ENCODE assay signal across 9 cellular contexts in genomic region chr21:45642122-45642813, GRCh38. TPM values are rescaled to one million over a fixed set of nuclear protein-coding genes. Genes with fewer than 3 reads are reported as not detected.
A peak's percentile ranks its signal among the peaks of the same experiment; 100 is the strongest.
DNase-seq lines count a peak whose midpoint lies in the region; ATAC-seq and TF ChIP-seq lines count a peak whose summit lies in the region.
"Had no signal": no experiment of that assay in that cellular context is flagged by ENCODE, and none has a peak within 500 bp of the region (broad histone marks: within the 10 kb centered on the region; RNA-seq: fewer than 3 reads in every experiment).

No MANE protein-coding gene starts in this region.

- POLR2A ChIA-PET in activated CD4-positive, alpha-beta T cell treated with anti-CD3 and anti-CD28 coated beads for 36 hours (lab: Charles Lee) = interaction anchor here (0.7 kb wide), 1 partner anchor 46 kb away, joined by 4 read pairs; no protein-coding TSS in a partner anchor

- peaks cover 4% of the 10 kb centered on the region for H3K27me3 Mint-ChIP-seq in activated CD4-positive, alpha-beta T cell treated with anti-CD3 and anti-CD28 coated beads for 36 hours

- H3K27ac ChIP-seq in RWPE2 (ENCODE audit: poor library complexity, severe bottlenecking) (no peak overlapping the region), testis (peak overlapping the region in 1 of 2 donors; percentile 73)

- peaks cover 1% of the 10 kb centered on the region for H3K9me3 Mint-ChIP-seq in activated CD4-positive, alpha-beta T cell treated with anti-CD3 and anti-CD28 coated beads for 36 hours (ENCODE audit: low read depth)

- H3K4me1 Mint-ChIP-seq in activated CD4-positive, alpha-beta T cell treated with anti-CD3 and anti-CD28 coated beads for 36 hours = peaks cover 47% of the 10 kb centered on the region

- TF ChIP-seq POLR2A in testis (IDR thresholded peaks at IDR 0.05) = no peak

- DNase-seq in activated CD4-positive, alpha-beta T cell treated with anti-CD3 and anti-CD28 coated beads for 36 hours = no peak
- no peak for DNase-seq in activated CD4-positive, alpha-beta T cell treated with anti-CD3 and anti-CD28 coated beads for 4 hours
- DNase-seq in RWPE2 (ENCODE audit: low spot score) (no peak), testis (no peak), NCI-H2029 (lab: John Stamatoyannopoulos, UW) (no peak), NCI-H1105 treated with DMSO at 0.1 percent for 48 hours (lab: John Stamatoyannopoulos, UW) (no peak), BE2C (no peak)

- intact Hi-C loops in activated CD4-positive, alpha-beta T cell treated with anti-CD3 and anti-CD28 coated beads for 36 hours (cut with DNase I, micrococcal nuclease) = loop anchor here (2.0 to 10.0 kb wide), 7 partner anchors 50 to 770 kb away; partner anchors contain the start of gene PTTG1IP (in 1 of the 2)
- intact Hi-C loops in testis (cut with DNase I; ENCODE audit: low total_unique reads) = no loop called here

- no peaks in the 10 kb centered on the region for H3K36me3 Mint-ChIP-seq in activated CD4-positive, alpha-beta T cell treated with anti-CD3 and anti-CD28 coated beads for 36 hours (ENCODE audit: low read depth)

- H3K4me1 ChIP-seq in RWPE2 (ENCODE audit: insufficient read depth, poor library complexity, severe bottlenecking) (no peaks in the 10 kb centered on the region), iPS-15b (ENCODE audit: control insufficient read depth, insufficient read depth, low read length) (no peaks in the 10 kb centered on the region), testis (no peaks in the 10 kb centered on the region), BE2C (peaks cover 35% of the 10 kb centered on the region)

- H3K27me3 ChIP-seq in RWPE2 (ENCODE audit: insufficient read depth, poor library complexity, severe bottlenecking) (peaks cover 6% of the 10 kb centered on the region), iPS-15b (ENCODE audit: control insufficient read depth, insufficient read depth, low read length) (peaks cover 25% of the 10 kb centered on the region), testis (no peaks in the 10 kb centered on the region), BE2C (no peaks in the 10 kb centered on the region)

- WGBS in testis, 2 donors = 8 to 36% methylated on average over 5 to 68 of the region's 91 CpGs

- CTCF ChIA-PET in activated CD4-positive, alpha-beta T cell treated with anti-CD3 and anti-CD28 coated beads for 36 hours (lab: Charles Lee) = no interaction called here

- no peak overlapping the region for H3K27ac Mint-ChIP-seq in activated CD4-positive, alpha-beta T cell treated with anti-CD3 and anti-CD28 coated beads for 36 hours

- peak overlapping the region; percentile 43 for H3K4me3 Mint-ChIP-seq in activated CD4-positive, alpha-beta T cell treated with anti-CD3 and anti-CD28 coated beads for 36 hours

- ATAC-seq in activated CD4-positive, alpha-beta T cell treated with anti-CD3 and anti-CD28 coated beads for 36 hours = no peak
- no peak for ATAC-seq in RWPE2 (ENCODE audit: low read depth)

- TF ChIP-seq CTCF in RWPE2 (IDR thresholded peaks at IDR 0.05; ENCODE audit: poor library complexity, severe bottlenecking) (no peak), testis (IDR thresholded peaks at IDR 0.05) (no peak), BE2C (IDR thresholded peaks at IDR 0.05; ENCODE audit: low read depth, low read length) (no peak)

- no peak overlapping the region for H3K9ac ChIP-seq in iPS-15b (ENCODE audit: low read depth, low read length)

- H3K36me3 ChIP-seq in RWPE2 (ENCODE audit: low read depth) (no peaks in the 10 kb centered on the region), iPS-15b (ENCODE audit: control insufficient read depth, insufficient read depth, low read length) (no peaks in the 10 kb centered on the region), testis (ENCODE audit: low read depth, missing control alignments) (no peaks in the 10 kb centered on the region), BE2C (no peaks in the 10 kb centered on the region)

- H3K9me3 ChIP-seq in RWPE2 (ENCODE audit: severe bottlenecking) = no peaks in the 10 kb centered on the region
- H3K9me3 ChIP-seq in iPS-15b (ENCODE audit: control insufficient read depth, insufficient read depth, low read length) = no peaks in the 10 kb centered on the region
- no peaks in the 10 kb centered on the region for H3K9me3 ChIP-seq in testis
- H3K9me3 ChIP-seq in BE2C = no peaks in the 10 kb centered on the region

- H3K4me3 ChIP-seq in RWPE2 (ENCODE audit: severe bottlenecking) (peak overlapping the region; percentile 36), iPS-15b (ENCODE audit: low read depth, low read length) (peak overlapping the region; percentile 22), testis (peak overlapping the region; percentile 51 to 52), BE2C (ENCODE audit: low read depth, low read length) (no peak overlapping the region)

RNA-seq across cellular contexts. Expression of gene PCBP3, which starts 1.3 kb away (rescaled TPM):
- 10 to 100 TPM; 12.2 to 13.2 TPM for total RNA-seq in activated CD4-positive, alpha-beta T cell treated with anti-CD3 and anti-CD28 coated beads for 36 hours
- 10 to 100 TPM; 35.7 to 58.3 TPM for total RNA-seq in testis
- 38.0 TPM for polyA plus RNA-seq in testis (ENCODE audit: insufficient read depth, low read depth, low replicate concordance)
- 13.6 TPM for polyA plus RNA-seq in BE2C (2012; ENCODE audit: insufficient read depth, insufficient read length, low read depth)
- total RNA-seq: skeletal muscle tissue had no signal
